ENCODE assay signal across 21 cellular contexts in genomic region chr22:45183974-45184373, GRCh38. TPM values are rescaled to one million over a fixed set of nuclear protein-coding genes. Genes with fewer than 3 reads are reported as not detected.
DNase-seq lines count a peak whose midpoint lies in the region; ATAC-seq, FAIRE-seq and TF ChIP-seq lines count a peak whose summit lies in the region.
"Had no signal": no experiment of that assay in that cellular context is flagged by ENCODE, and none has a peak within 500 bp of the region (broad histone marks: within the 10 kb centered on the region; RNA-seq: fewer than 3 reads in every experiment).

No MANE protein-coding gene starts in this region.

- no peak overlapping the region for H3K4me3 Mint-ChIP-seq in activated T-helper 17 cell treated with anti-CD3 and anti-CD28 coated beads, Interleukin-2, amount 50 U/mL, for 72 hours
- no peak overlapping the region for H3K4me3 Mint-ChIP-seq in naive thymus-derived CD8-positive, alpha-beta T cell
- H3K4me3 Mint-ChIP-seq in progenitor cell of endocrine pancreas (ENCODE audit: low read depth): no peak overlapping the region
- H3K4me3 Mint-ChIP-seq: CD4-positive, alpha-beta memory T cell; IgD-negative memory B cell had no signal

- POLR2A ChIA-PET in naive thymus-derived CD8-positive, alpha-beta T cell (lab: Charles Lee): interaction anchor here (1.5 to 1.7 kb wide), 2 partner anchors 11 to 19 kb away, joined by 8 to 9 read pairs; no protein-coding TSS in a partner anchor

- no peaks in the 10 kb centered on the region for H3K9me3 ChIP-seq in breast epithelium
- H3K9me3 ChIP-seq: Caco-2, SJSA1 had no signal

- DNase-seq in GM12891 (ENCODE audit: insufficient read length, low spot score) (no peak), progenitor cell of endocrine pancreas (ENCODE audit: low spot score, unreplicated experiment) (no peak), breast epithelium (ENCODE audit: low spot score in 2 of 2) (no peak), SKM-1 treated with dmso at 0.1 percent for 144 hours (lab: John Stamatoyannopoulos, UW; ENCODE audit: unreplicated experiment) (no peak)
- DNase-seq in naive thymus-derived CD8-positive, alpha-beta T cell: no peak
- DNase-seq: Caco-2; CD4-positive, alpha-beta memory T cell; DMS 273 treated with DMSO at 0.1 percent for 48 hours; DMS79 treated with DMSO at 0.1 percent for 48 hours; NCI-H1694; NCI-H2081 treated with DMSO at 0.1 percent for 48 hours; NCI-H446; NCI-H526; OCI-M1 had no signal

- no peak overlapping the region for H3K27ac ChIP-seq in breast epithelium
- H3K27ac ChIP-seq: SJSA1 had no signal

- H3K4me1 Mint-ChIP-seq in activated T-helper 17 cell treated with anti-CD3 and anti-CD28 coated beads, Interleukin-2, amount 50 U/mL, for 72 hours: peaks cover 12% of the 10 kb centered on the region
- peaks cover 14 to 35% (median 22%) of the 10 kb centered on the region in 4 donors for H3K4me1 Mint-ChIP-seq in naive thymus-derived CD8-positive, alpha-beta T cell
- H3K4me1 Mint-ChIP-seq in progenitor cell of endocrine pancreas (ENCODE audit: low read depth): no peaks in the 10 kb centered on the region

- no peak overlapping the region for H3K4me3 ChIP-seq in breast epithelium
- H3K4me3 ChIP-seq: SJSA1 had no signal

- intact Hi-C loops in breast epithelium (cut with DNase I; ENCODE audit: low total_unique reads): no loop called here

- H3K27me3 Mint-ChIP-seq in activated T-helper 17 cell treated with anti-CD3 and anti-CD28 coated beads, Interleukin-2, amount 50 U/mL, for 72 hours: no peaks in the 10 kb centered on the region
- no peaks in the 10 kb centered on the region for H3K27me3 Mint-ChIP-seq in naive thymus-derived CD8-positive, alpha-beta T cell
- H3K27me3 Mint-ChIP-seq in progenitor cell of endocrine pancreas: no peaks in the 10 kb centered on the region
- H3K27me3 Mint-ChIP-seq: CD4-positive, alpha-beta memory T cell; IgD-negative memory B cell had no signal

- no peaks in the 10 kb centered on the region for H3K4me1 ChIP-seq in breast epithelium
- H3K4me1 ChIP-seq: Caco-2 had no signal

- no peaks in the 10 kb centered on the region for H3K9me3 Mint-ChIP-seq in activated T-helper 17 cell treated with anti-CD3 and anti-CD28 coated beads, Interleukin-2, amount 50 U/mL, for 72 hours
- no peaks in the 10 kb centered on the region for H3K9me3 Mint-ChIP-seq in naive thymus-derived CD8-positive, alpha-beta T cell
- H3K9me3 Mint-ChIP-seq in progenitor cell of endocrine pancreas (ENCODE audit: low read depth): no peaks in the 10 kb centered on the region
- H3K9me3 Mint-ChIP-seq: CD4-positive, alpha-beta memory T cell; IgD-negative memory B cell had no signal

- H3K27ac Mint-ChIP-seq in activated T-helper 17 cell treated with anti-CD3 and anti-CD28 coated beads, Interleukin-2, amount 50 U/mL, for 72 hours: peak overlapping the region; percentile 51
- peak overlapping the region in 6 of 10 donors; percentile 8 to 82 (median 72) for H3K27ac Mint-ChIP-seq in naive thymus-derived CD8-positive, alpha-beta T cell
- peak overlapping the region; percentile 52 for H3K27ac Mint-ChIP-seq in progenitor cell of endocrine pancreas
- H3K27ac Mint-ChIP-seq: IgD-negative memory B cell had no signal

- ATAC-seq in activated T-helper 17 cell treated with anti-CD3 and anti-CD28 coated beads, Interleukin-2, amount 50 U/mL, for 72 hours (replicated peaks): no peak
- ATAC-seq in naive thymus-derived CD8-positive, alpha-beta T cell: no peak
- no peak for ATAC-seq in GM18498 (IDR thresholded peaks at IDR 0.05; ENCODE audit: unreplicated experiment)
- ATAC-seq in HG03460 (IDR thresholded peaks at IDR 0.05; ENCODE audit: unreplicated experiment): no peak
- ATAC-seq: Right ventricle myocardium inferior had no signal

- no peaks in the 10 kb centered on the region for H3K36me3 ChIP-seq in breast epithelium

- no peak for TF ChIP-seq POLR2A in GM12891 (IDR thresholded peaks at IDR 0.05; ENCODE audit: low read depth, low read length)
- TF ChIP-seq POLR2A in breast epithelium (IDR thresholded peaks at IDR 0.05): no peak

- no peak for TF ChIP-seq CTCF in progenitor cell of endocrine pancreas (IDR thresholded peaks at IDR 0.05; ENCODE audit: unreplicated experiment)
- TF ChIP-seq CTCF in breast epithelium (IDR thresholded peaks at IDR 0.05): no peak

- no peaks in the 10 kb centered on the region for H3K27me3 ChIP-seq in breast epithelium
- H3K27me3 ChIP-seq: SJSA1 had no signal

- H3K36me3 Mint-ChIP-seq in activated T-helper 17 cell treated with anti-CD3 and anti-CD28 coated beads, Interleukin-2, amount 50 U/mL, for 72 hours (ENCODE audit: low read depth): peaks cover 94% of the 10 kb centered on the region
- H3K36me3 Mint-ChIP-seq in naive thymus-derived CD8-positive, alpha-beta T cell: peaks cover 0 to 84% (median 16%) of the 10 kb centered on the region in 3 donors
- H3K36me3 Mint-ChIP-seq in progenitor cell of endocrine pancreas (ENCODE audit: insufficient read depth): peaks cover 28% of the 10 kb centered on the region

- FAIRE-seq in GM12891 (lab: Jason Lieb, UNC): peak; percentile 5
- FAIRE-seq: RCC 7860 had no signal

TF ChIP-seq in GM12891, 5 proteins besides CTCF, POLR2A, EP300 and RAD21:
- TF ChIP-seq TAF1 (IDR thresholded peaks at IDR 0.05; ENCODE audit: low read depth, low read length) (no peak), SPI1 (IDR thresholded peaks at IDR 0.05; ENCODE audit: low read depth, low read length) (no peak), PAX5 (IDR thresholded peaks at IDR 0.05; ENCODE audit: insufficient read depth, low read length, severe bottlenecking) (no peak)

RNA-seq across cellular contexts. Expression of gene NUP50, which starts 20.2 kb away (rescaled TPM):
- 34.0 TPM for polyA plus RNA-seq in GM12891 (2012; ENCODE audit: low read depth, missing spikeins)
- 100 to 1,000 TPM in 1 of 2 donors, 10 to 100 TPM in 1; 98.4 to 163 TPM for total RNA-seq in activated T-helper 17 cell treated with anti-CD3 and anti-CD28 coated beads, Interleukin-2, amount 50 U/mL, for 72 hours
- 100 to 1,000 TPM; 103 to 111 TPM for total RNA-seq in naive thymus-derived CD8-positive, alpha-beta T cell
- polyA plus RNA-seq in naive thymus-derived CD8-positive, alpha-beta T cell: 10 to 100 TPM; 45.2 to 73.1 (median 46.9) TPM
- 62.6 and 65.1 TPM in 2 replicates for total RNA-seq in progenitor cell of endocrine pancreas
- 10 to 100 TPM; 40.6 to 53.9 (median 49.2) TPM for total RNA-seq in breast epithelium

RNA-seq across cellular contexts. Expression of gene KIAA0930, which starts 56.7 kb away (rescaled TPM):
- 43.1 TPM for polyA plus RNA-seq in GM12891 (2012; ENCODE audit: low read depth, missing spikeins)
- total RNA-seq in activated T-helper 17 cell treated with anti-CD3 and anti-CD28 coated beads, Interleukin-2, amount 50 U/mL, for 72 hours: 10 to 100 TPM in 1 of 2 donors, 1 to 10 TPM in 1; 8.7 to 24.1 TPM
- 10 to 100 TPM; 28.5 to 29.1 TPM for total RNA-seq in naive thymus-derived CD8-positive, alpha-beta T cell
- polyA plus RNA-seq in naive thymus-derived CD8-positive, alpha-beta T cell: 1 to 10 TPM in 2 of 3 donors, under 1 TPM in 1; 0.87 to 2.9 (median 2.6) TPM
- 44.1 and 45.3 TPM in 2 replicates for total RNA-seq in progenitor cell of endocrine pancreas
- total RNA-seq in breast epithelium: 10 to 100 TPM; 29.4 to 45.3 (median 35.1) TPM
